In genomic region chr16:12925026-12925425, GRCh38 we compare ENCODE assay signal across 1 cellular context.
TF ChIP-seq lines count a peak whose summit lies in the region.

No MANE protein-coding gene starts in this region.

TF ChIP-seq in WTC11, 78 proteins besides CTCF, POLR2A, EP300 and RAD21 (continued from another document):
- TF ChIP-seq ZNF281 (CRISPR knock-in tag; IDR thresholded peaks at IDR 0.05) = no peak
- no peak for TF ChIP-seq ZBTB21 (CRISPR knock-in tag; IDR thresholded peaks at IDR 0.05; ENCODE audit: borderline replicate concordance)
- no peak for TF ChIP-seq AR (CRISPR knock-in tag; IDR thresholded peaks at IDR 0.05)
